ENCODE assay signal across 8 cellular contexts in genomic region chr3:196837819-196838420, GRCh38. TPM values are rescaled to one million over a fixed set of nuclear protein-coding genes. Genes with fewer than 3 reads are reported as not detected.
A peak's percentile ranks its signal among the peaks of the same experiment; 100 is the strongest.
DNase-seq lines count a peak whose midpoint lies in the region; ATAC-seq and TF ChIP-seq lines count a peak whose summit lies in the region.

No MANE protein-coding gene starts in this region.

- TF ChIP-seq CTCF in HFFc6 (IDR thresholded peaks at IDR 0.05), result peak; percentile 89
- TF ChIP-seq CTCF in endothelial cell (IDR thresholded peaks at IDR 0.05; ENCODE audit: unreplicated experiment), result peak; percentile 58
- peak; percentile 76 for TF ChIP-seq CTCF in mucosa of descending colon (IDR thresholded peaks at IDR 0.05)

- peaks cover 2% of the 10 kb centered on the region for H3K27me3 Mint-ChIP-seq in HFFc6 (ENCODE audit: insufficient read depth)
- H3K27me3 Mint-ChIP-seq in activated CD4-positive, alpha-beta memory T cell treated with anti-CD3 and anti-CD28 coated beads, Interleukin-2, amount 10 ng/mL, durations not matched to agents 7 days and 5 days, result no peaks in the 10 kb centered on the region
- no peaks in the 10 kb centered on the region for H3K27me3 Mint-ChIP-seq in endothelial cell (ENCODE audit: unreplicated experiment)

- peak; percentile 93 for ATAC-seq in mucosa of descending colon
- ATAC-seq in HG03135 (IDR thresholded peaks at IDR 0.05; ENCODE audit: unreplicated experiment), result no peak

- CTCF ChIA-PET in activated CD4-positive, alpha-beta memory T cell treated with anti-CD3 and anti-CD28 coated beads, Interleukin-2, amount 10 ng/mL, durations not matched to agents 7 days and 5 days (lab: Charles Lee), result interaction anchor here (0.5 to 2.0 kb wide), 13 partner anchors 12 to 549 kb away, joined by 3 to 11 read pairs (median 4); partner anchors contain the start of gene NCBP2

- H3K4me1 ChIP-seq in mucosa of descending colon (ENCODE audit: low read depth), result no peaks in the 10 kb centered on the region

- no peaks in the 10 kb centered on the region for H3K9me3 ChIP-seq in mucosa of descending colon

- DNase-seq in COR-L47 (lab: John Stamatoyannopoulos, UW) (peak; percentile 32), HFFc6 (peak; percentile 45), NCI-H69 (lab: John Stamatoyannopoulos, UW) (peak; percentile 69), endothelial cell (ENCODE audit: low spot score) (peak; percentile 68), mucosa of descending colon (peak in 2 of 3 donors; percentile 69 to 85)
- DNase-seq in activated CD4-positive, alpha-beta memory T cell treated with anti-CD3 and anti-CD28 coated beads, Interleukin-2, amount 10 ng/mL, durations not matched to agents 7 days and 5 days, result peak; percentile 77
- peak; percentile 48 to 58 for DNase-seq in stimulated activated CD8-positive, alpha-beta memory T cell treated with anti-CD3 and anti-CD28 coated beads, Interleukin-7, amount 100 ng/mL, for 4 hours (ENCODE audit: low read depth in 2 of 2)

- no peak overlapping the region for H3K27ac Mint-ChIP-seq in HFFc6
- no peak overlapping the region for H3K27ac Mint-ChIP-seq in activated CD4-positive, alpha-beta memory T cell treated with anti-CD3 and anti-CD28 coated beads, Interleukin-2, amount 10 ng/mL, durations not matched to agents 7 days and 5 days
- H3K27ac Mint-ChIP-seq in endothelial cell (ENCODE audit: unreplicated experiment), result no peak overlapping the region

- H3K36me3 ChIP-seq in mucosa of descending colon (ENCODE audit: low read depth), result no peaks in the 10 kb centered on the region

- H3K9me3 Mint-ChIP-seq in HFFc6 (no peaks in the 10 kb centered on the region), endothelial cell (ENCODE audit: unreplicated experiment) (no peaks in the 10 kb centered on the region)
- no peaks in the 10 kb centered on the region for H3K9me3 Mint-ChIP-seq in activated CD4-positive, alpha-beta memory T cell treated with anti-CD3 and anti-CD28 coated beads, Interleukin-2, amount 10 ng/mL, durations not matched to agents 7 days and 5 days

- H3K4me1 Mint-ChIP-seq in HFFc6 (ENCODE audit: low read depth) (no peaks in the 10 kb centered on the region), endothelial cell (ENCODE audit: unreplicated experiment) (no peaks in the 10 kb centered on the region)
- peaks cover 9% of the 10 kb centered on the region for H3K4me1 Mint-ChIP-seq in activated CD4-positive, alpha-beta memory T cell treated with anti-CD3 and anti-CD28 coated beads, Interleukin-2, amount 10 ng/mL, durations not matched to agents 7 days and 5 days

- no peak overlapping the region for H3K4me3 Mint-ChIP-seq in HFFc6
- H3K4me3 Mint-ChIP-seq in activated CD4-positive, alpha-beta memory T cell treated with anti-CD3 and anti-CD28 coated beads, Interleukin-2, amount 10 ng/mL, durations not matched to agents 7 days and 5 days, result no peak overlapping the region
- no peak overlapping the region for H3K4me3 Mint-ChIP-seq in endothelial cell (ENCODE audit: unreplicated experiment)

- POLR2A ChIA-PET in activated CD4-positive, alpha-beta memory T cell treated with anti-CD3 and anti-CD28 coated beads, Interleukin-2, amount 10 ng/mL, durations not matched to agents 7 days and 5 days (lab: Charles Lee), result interaction anchor here (1.6 to 2.0 kb wide), 2 partner anchors 104 to 132 kb away, joined by 8 to 11 read pairs; partner anchors contain the start of genes NCBP2 and PIGZ

- intact Hi-C loops in mucosa of descending colon (cut with DNase I, micrococcal nuclease), result loop anchor here in 1 of 2 donors (10.0 kb wide), 1 partner anchor 137 kb away; no protein-coding TSS in a partner anchor

- H3K36me3 Mint-ChIP-seq in HFFc6 (ENCODE audit: low read depth) (no peaks in the 10 kb centered on the region), endothelial cell (ENCODE audit: low read depth, unreplicated experiment) (no peaks in the 10 kb centered on the region)
- H3K36me3 Mint-ChIP-seq in activated CD4-positive, alpha-beta memory T cell treated with anti-CD3 and anti-CD28 coated beads, Interleukin-2, amount 10 ng/mL, durations not matched to agents 7 days and 5 days (ENCODE audit: low read depth), result no peaks in the 10 kb centered on the region

- no peak overlapping the region for H3K4me3 ChIP-seq in mucosa of descending colon

RNA-seq across cellular contexts. Expression of gene SENP5, which starts 29.8 kb away (rescaled TPM):
- 10 to 100 TPM; 25.2 to 33.0 (median 29.1) TPM for total RNA-seq in HFFc6 (2021; fragmentation: NEBNext Ultra II Directional; extraction: Animal tissue kit (Norgen Biotek cat#: 25700))
- 10 to 100 TPM; 37.9 to 42.3 TPM for total RNA-seq in activated CD4-positive, alpha-beta memory T cell treated with anti-CD3 and anti-CD28 coated beads, Interleukin-2, amount 10 ng/mL, durations not matched to agents 7 days and 5 days
- total RNA-seq in endothelial cell (ENCODE audit: unreplicated experiment) (38.1 TPM), mucosa of descending colon (10 to 100 TPM; 24.3 to 48.1 (median 31.0) TPM)
